ENCODE assay signal across 9 cellular contexts in the genomic region with DNA sequence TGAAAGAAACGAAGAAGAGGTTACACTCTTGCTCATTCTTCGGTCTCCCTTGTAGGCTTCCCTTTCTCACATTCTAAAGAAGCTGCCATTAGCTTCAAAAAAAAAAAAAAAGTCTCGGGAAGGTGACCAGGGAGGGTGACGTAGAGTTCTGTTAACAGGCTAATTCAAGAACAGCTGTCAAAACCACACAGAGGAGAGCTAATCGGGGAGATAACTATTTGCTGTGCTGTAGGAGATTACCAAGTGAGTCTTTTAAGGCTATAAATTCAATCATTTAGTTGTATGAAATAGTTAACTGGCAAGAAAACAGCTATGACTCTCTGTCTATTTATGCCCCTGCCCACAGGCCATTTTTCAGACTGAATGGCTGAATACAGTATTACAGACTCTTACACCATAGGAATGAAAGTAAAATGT.
DNase-seq lines count a peak whose midpoint lies in the region; ATAC-seq and TF ChIP-seq lines count a peak whose summit lies in the region.
"Had no signal": no experiment of that assay in that cellular context is flagged by ENCODE, and none has a peak within 500 bp of the region (broad histone marks: within the 10 kb centered on the region; RNA-seq: fewer than 3 reads in every experiment).

No MANE protein-coding gene starts in this region.

- no peaks in the 10 kb centered on the region for H3K36me3 ChIP-seq in right lobe of liver
- peaks cover 6% of the 10 kb centered on the region for H3K36me3 ChIP-seq in suprapubic skin
- no peaks in the 10 kb centered on the region for H3K36me3 ChIP-seq in H7 (replicated peaks; ENCODE audit: control insufficient read depth, insufficient read depth, low read length)

- H3K27ac ChIP-seq in right lobe of liver, result peak overlapping the region; percentile 50 to 84 (median 74)
- H3K27ac ChIP-seq in suprapubic skin, result peak overlapping the region; percentile 83

- H3K9me3 ChIP-seq in right lobe of liver (no peaks in the 10 kb centered on the region), suprapubic skin (no peaks in the 10 kb centered on the region)

- no peak for TF ChIP-seq POLR2A in right lobe of liver (IDR thresholded peaks at IDR 0.05)
- no peak for TF ChIP-seq POLR2A in suprapubic skin (IDR thresholded peaks at IDR 0.05)

- H3K4me3 ChIP-seq in right lobe of liver (peak overlapping the region; percentile 30 to 39 (median 39)), suprapubic skin (peak overlapping the region; percentile 47), H7 (ENCODE audit: insufficient read depth, low read depth, low read length) (no peak overlapping the region)
- H3K4me3 ChIP-seq: GM23338 had no signal

- H3K4me1 ChIP-seq in right lobe of liver, result no peaks in the 10 kb centered on the region
- H3K4me1 ChIP-seq in suprapubic skin, result peaks cover 5% of the 10 kb centered on the region

- 41% methylated on average over 5 of the region's 5 CpGs for WGBS in right lobe of liver (ENCODE audit: insufficient coverage, low coverage, low lambda C conversion rate, missing lambda C conversion rate)
- WGBS in suprapubic skin, result 8% methylated on average over 5 of the region's 5 CpGs

- peak overlapping the region; percentile 93 for H3K4me3 Mint-ChIP-seq in chondrocyte (ENCODE audit: unreplicated experiment)
- H3K4me3 Mint-ChIP-seq: GM23338 had no signal

- no peaks in the 10 kb centered on the region for H3K9me3 Mint-ChIP-seq in chondrocyte (ENCODE audit: low read depth)
- H3K9me3 Mint-ChIP-seq: GM23338 had no signal

- no peak for TF ChIP-seq EP300 in suprapubic skin (IDR thresholded peaks at IDR 0.05)

- TF ChIP-seq CTCF in chondrocyte (IDR thresholded peaks at IDR 0.05), result no peak
- no peak for TF ChIP-seq CTCF in right lobe of liver (IDR thresholded peaks at IDR 0.05)
- no peak for TF ChIP-seq CTCF in suprapubic skin (IDR thresholded peaks at IDR 0.05)
- no peak for TF ChIP-seq CTCF in GM10266 (IDR thresholded peaks at IDR 0.05; ENCODE audit: control insufficient read depth, insufficient read depth, low read depth, missing control alignments)

- H3K4me1 Mint-ChIP-seq in chondrocyte (ENCODE audit: low read depth), result peaks cover 36% of the 10 kb centered on the region

- H3K27ac Mint-ChIP-seq in chondrocyte (ENCODE audit: unreplicated experiment), result peak overlapping the region; percentile 100

- peak; percentile 66 for DNase-seq in HT1080 (ENCODE audit: low read depth)
- DNase-seq in chondrocyte (ENCODE audit: low spot score), result no peak
- no peak for DNase-seq in right lobe of liver
- DNase-seq in suprapubic skin (ENCODE audit: low spot score in 2 of 2), result no peak
- DNase-seq in mucosa of gallbladder (ENCODE audit: low spot score), result no peak
- DNase-seq in GM10266 (ENCODE audit: extremely low spot score), result no peak
- no peak for DNase-seq in H7
- no peak for DNase-seq in activated CD4-positive, alpha-beta T cell treated with anti-CD3 and anti-CD28 coated beads, Interleukin-2, amount 50 U/mL, for 1 hour

- H3K36me3 Mint-ChIP-seq in chondrocyte (ENCODE audit: low read depth), result peaks cover 13% of the 10 kb centered on the region

- peak; percentile 48 to 68 (median 56) for ATAC-seq in right lobe of liver

- H3K27me3 Mint-ChIP-seq in chondrocyte (ENCODE audit: low read depth), result no peaks in the 10 kb centered on the region

- H3K27me3 ChIP-seq in right lobe of liver (no peaks in the 10 kb centered on the region), suprapubic skin (no peaks in the 10 kb centered on the region), H7 (ENCODE audit: control insufficient read depth, insufficient read depth, low read length) (no peaks in the 10 kb centered on the region)

- intact Hi-C loops in right lobe of liver (cut with DNase I), result no loop called here
